12 cellular contexts compared by ENCODE assay signal in the genomic region with DNA sequence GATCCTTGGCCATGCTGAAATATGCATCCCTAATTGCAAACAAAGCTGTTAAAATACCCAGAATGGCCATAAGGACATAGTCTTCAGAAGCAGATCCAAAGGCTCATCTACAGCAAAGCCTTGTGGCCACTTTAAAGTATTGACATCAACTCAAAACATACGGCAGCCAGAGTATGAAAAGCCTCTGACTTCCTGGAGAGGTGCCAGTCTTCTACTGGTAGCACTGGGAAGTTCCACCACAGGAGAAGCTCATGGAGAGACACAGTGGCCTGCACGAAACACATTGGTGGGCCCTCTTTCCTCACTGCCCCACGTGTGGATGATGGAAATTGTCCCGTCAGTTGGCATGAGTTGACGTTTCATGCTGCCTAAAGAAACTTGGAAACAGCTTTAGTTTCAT.
DNase-seq lines count a peak whose midpoint lies in the region; ATAC-seq and TF ChIP-seq lines count a peak whose summit lies in the region.
"Had no signal": no experiment of that assay in that cellular context is flagged by ENCODE, and none has a peak within 500 bp of the region (broad histone marks: within the 10 kb centered on the region; RNA-seq: fewer than 3 reads in every experiment).

No MANE protein-coding gene starts in this region.

- in situ Hi-C loops in GM23248 (cut with MboI) (no loop called here), gastrocnemius medialis (cut with MboI; ENCODE audit: low sequenced_read_pairs in 4 of 4) (no loop called here)

- WGBS in GM23248 (ENCODE audit: low coverage in 1 of 2, low lambda C conversion rate in 2 of 2, missing lambda C conversion rate in 2 of 2), 2 experiments: 2 to 9% methylated on average over 5 of the region's 5 CpGs

- ATAC-seq in gastrocnemius medialis (peak in 1 of 2 donors; percentile 65), GM18858 (IDR thresholded peaks at IDR 0.05; ENCODE audit: unreplicated experiment) (no peak), GM19035 (IDR thresholded peaks at IDR 0.05; ENCODE audit: unreplicated experiment) (no peak)

- H3K4me3 ChIP-seq in GM23248: no peak overlapping the region
- H3K4me3 ChIP-seq in coronary artery: peak overlapping the region; percentile 48
- peak overlapping the region in 1 of 4 donors; percentile 15 for H3K4me3 ChIP-seq in gastrocnemius medialis
- H3K4me3 ChIP-seq: SJCRH30 had no signal

- TF ChIP-seq CTCF in coronary artery (IDR thresholded peaks at IDR 0.05) (peak; percentile 23), gastrocnemius medialis (IDR thresholded peaks at IDR 0.05 in 4 of 5, conservative IDR thresholded peaks at IDR 0.05 in 1 of 5) (peak in 3 of 5 experiments; percentile 8 to 25 (median 12))

- H3K27ac ChIP-seq in GM23248 (no peak overlapping the region), coronary artery (peak overlapping the region; percentile 0 to 37), gastrocnemius medialis (no peak overlapping the region)
- H3K27ac ChIP-seq: SJCRH30 had no signal

- DNase-seq in GM23248 (peak; percentile 28), NCI-H2029 (lab: John Stamatoyannopoulos, UW) (peak; percentile 43), coronary artery (ENCODE audit: low spot score) (peak; percentile 77), gastrocnemius medialis (peak in 1 of 2 donors; percentile 16), cerebellar nuclear complex (lab: John Stamatoyannopoulos, UW) (no peak)
- DNase-seq: activated CD4-positive, alpha-beta T cell treated with anti-CD3 and anti-CD28 coated beads, Interleukin-2, amount 50 U/mL, for 1 hour; activated naive CD4-positive, alpha-beta T cell treated with anti-CD3 and anti-CD28 coated beads, Interleukin-2, amount 10 ng/mL, durations not matched to agents 7 days and 5 days; DMS79; NCI-H226; SJCRH30 had no signal

- TF ChIP-seq POLR2A in gastrocnemius medialis (IDR thresholded peaks at IDR 0.05): no peak

- H3K36me3 ChIP-seq in GM23248 (ENCODE audit: low read depth) (no peaks in the 10 kb centered on the region), gastrocnemius medialis (no peaks in the 10 kb centered on the region)
- H3K36me3 ChIP-seq: SJCRH30 had no signal

- no peaks in the 10 kb centered on the region for H3F3A ChIP-seq in GM23248 (ENCODE audit: insufficient read depth)

- H3K9me3 ChIP-seq in GM23248 (ENCODE audit: low read depth): no peaks in the 10 kb centered on the region
- H3K9me3 ChIP-seq in gastrocnemius medialis: no peaks in the 10 kb centered on the region

- H3K27me3 ChIP-seq in GM23248 (replicated peaks; ENCODE audit: insufficient read depth) (no peaks in the 10 kb centered on the region; the same call in 1 of the 2 replicates), gastrocnemius medialis (no peaks in the 10 kb centered on the region)
- H3K27me3 ChIP-seq: SJCRH30 had no signal

- H3K4me2 ChIP-seq in GM23248 (ENCODE audit: unreplicated experiment): no peak overlapping the region

- H3K9me2 ChIP-seq in GM23248 (ENCODE audit: insufficient read depth): no peaks in the 10 kb centered on the region

- no peak overlapping the region for H2AFZ ChIP-seq in GM23248

- no peaks in the 10 kb centered on the region for H4K20me1 ChIP-seq in GM23248 (ENCODE audit: insufficient read depth)

- no peak overlapping the region for H3K9ac ChIP-seq in GM23248

- intact Hi-C loops in gastrocnemius medialis (cut with DNase I; ENCODE audit: low total_unique reads): no loop called here

- no peaks in the 10 kb centered on the region for H3K79me2 ChIP-seq in GM23248 (ENCODE audit: insufficient read depth)

- H3K4me1 ChIP-seq in GM23248 (ENCODE audit: insufficient read depth): no peaks in the 10 kb centered on the region
- peaks cover 0 to 10% of the 10 kb centered on the region in 2 donors for H3K4me1 ChIP-seq in gastrocnemius medialis

Comparison
In these comparisons a context has a peak if more than half of its experiments do, and no peak if none do; other contexts are left out.
1. DNase-seq: peak in GM23248 (single experiment), NCI-H2029 (single experiment) and coronary artery (single experiment); none in cerebellar nuclear complex (0 of 2).
2. H3K27ac ChIP-seq: peak in coronary artery (2 of 2); none in GM23248 (single experiment) and gastrocnemius medialis (0 of 4).